Comparison of ENCODE assay signal across 21 cellular contexts in genomic region chr4:18698119-18698883, GRCh38.
"Had no signal": no experiment of that assay in that cellular context is flagged by ENCODE, and none has a peak within 500 bp of the region (broad histone marks: within the 10 kb centered on the region; RNA-seq: fewer than 3 reads in every experiment).

No MANE protein-coding gene starts in this region.

- H3K4me1 ChIP-seq: breast epithelium, psoas muscle, thyroid gland had no signal

- DNase-seq: activated CD4-positive, alpha-beta T cell treated with anti-CD3 and anti-CD28 coated beads, Interleukin-2, amount 10 ng/mL, durations not matched to agents 7 days and 5 days; activated CD8-positive, alpha-beta memory T cell treated with anti-CD3 and anti-CD28 coated beads for 24 hours; activated CD8-positive, alpha-beta memory T cell treated with anti-CD3 and anti-CD28 coated beads, Interleukin-2, amount 50 U/mL, for 48 hours; activated effector memory CD4-positive, alpha-beta T cell treated with Interleukin-2 at 50 U/mL for 16 hours; activated naive CD4-positive, alpha-beta T cell treated with anti-CD3 and anti-CD28 coated beads, Interleukin-2, amount 10 ng/mL, durations not matched to agents 7 days and 5 days; activated naive CD8-positive, alpha-beta T cell treated with anti-CD3 and anti-CD28 coated beads, Interleukin-2, amount 50 U/mL, for 24 hours; activated T-cell treated with anti-CD3 and anti-CD28 coated beads, Interleukin-2, amount 50 U/mL, for 48 hours; aorta; cortex of kidney; mesenchymal stem cell; naive thymus-derived CD4-positive, alpha-beta T cell; psoas muscle; right cardiac atrium; stimulated activated CD4-positive, alpha-beta T cell treated with anti-CD3 and anti-CD28 coated beads, Interleukin-2, amount 100 ng/mL, for 24 hours; stimulated activated naive CD4-positive, alpha-beta T cell treated with Interleukin-2 at 50 U/mL for 16 hours; T1000; thyroid gland had no signal

- H3K4me3 ChIP-seq: breast epithelium, psoas muscle, thyroid gland had no signal

- H3K36me3 ChIP-seq: breast epithelium, thyroid gland had no signal

- FAIRE-seq: endometrium, frontal cortex had no signal

- ATAC-seq: activated CD4-positive, CD25-positive, alpha-beta regulatory T cell treated with anti-CD3 and anti-CD28 coated beads, Interleukin-2, amount 50 U/mL, for 24 hours; activated naive CD8-positive, alpha-beta T cell treated with anti-CD3 and anti-CD28 coated beads, Interleukin-2, amount 50 U/mL, for 24 hours; naive thymus-derived CD4-positive, alpha-beta T cell; psoas muscle; right cardiac atrium had no signal

- H3K27ac ChIP-seq: breast epithelium, psoas muscle, thyroid gland had no signal

- H3K27me3 ChIP-seq: breast epithelium, thyroid gland had no signal

- H3K9me3 ChIP-seq: breast epithelium, psoas muscle, thyroid gland had no signal
